Comparison of ENCODE assay signal across 15 cellular contexts in genomic region chr12:26989873-26990272, GRCh38. TPM values are rescaled to one million over a fixed set of nuclear protein-coding genes. Genes with fewer than 3 reads are reported as not detected.
A peak's percentile ranks its signal among the peaks of the same experiment; 100 is the strongest.
DNase-seq lines count a peak whose midpoint lies in the region; ATAC-seq and TF ChIP-seq lines count a peak whose summit lies in the region.
"Had no signal": no experiment of that assay in that cellular context is flagged by ENCODE, and none has a peak within 500 bp of the region (broad histone marks: within the 10 kb centered on the region; RNA-seq: fewer than 3 reads in every experiment).

No MANE protein-coding gene starts in this region.

- no peak overlapping the region for H3K9ac ChIP-seq in endodermal cell (ENCODE audit: extremely low read depth, low read length, poor library complexity, severe bottlenecking)

- no peaks in the 10 kb centered on the region for H3K9me3 Mint-ChIP-seq in CD8-positive, alpha-beta memory T cell
- no peaks in the 10 kb centered on the region for H3K9me3 Mint-ChIP-seq in endodermal cell
- H3K9me3 Mint-ChIP-seq in stimulated activated effector memory CD8-positive, alpha-beta T cell treated with anti-CD3 and anti-CD28 coated beads, Interleukin-12 subunit alpha, Interleukin-12 subunit beta, amount 100 ng/mL, for 72 hours = peaks cover 6% of the 10 kb centered on the region
- H3K9me3 Mint-ChIP-seq: CD8-positive, alpha-beta T cell; HFFc6 had no signal

- peaks cover 16 to 65% (median 43%) of the 10 kb centered on the region in 3 donors for H3K36me3 Mint-ChIP-seq in CD8-positive, alpha-beta memory T cell
- peaks cover 42% of the 10 kb centered on the region for H3K36me3 Mint-ChIP-seq in endodermal cell (ENCODE audit: low read depth)
- peaks cover 38% of the 10 kb centered on the region for H3K36me3 Mint-ChIP-seq in stimulated activated effector memory CD8-positive, alpha-beta T cell treated with anti-CD3 and anti-CD28 coated beads, Interleukin-12 subunit alpha, Interleukin-12 subunit beta, amount 100 ng/mL, for 72 hours

- no peak overlapping the region for H3K4me3 ChIP-seq in left ventricle myocardium inferior
- H3K4me3 ChIP-seq in CD8-positive, alpha-beta memory T cell (ENCODE audit: low read length) = no peak overlapping the region
- H3K4me3 ChIP-seq in endodermal cell (ENCODE audit: low read length) = no peak overlapping the region

- H3K4me1 Mint-ChIP-seq in CD8-positive, alpha-beta memory T cell = peaks cover 3 to 7% (median 5%) of the 10 kb centered on the region in 3 donors
- H3K4me1 Mint-ChIP-seq in endodermal cell = no peaks in the 10 kb centered on the region
- H3K4me1 Mint-ChIP-seq in stimulated activated effector memory CD8-positive, alpha-beta T cell treated with anti-CD3 and anti-CD28 coated beads, Interleukin-12 subunit alpha, Interleukin-12 subunit beta, amount 100 ng/mL, for 72 hours = peaks cover 7% of the 10 kb centered on the region
- H3K4me1 Mint-ChIP-seq: B cell had no signal

- POLR2A ChIA-PET in CD8-positive, alpha-beta memory T cell (lab: Charles Lee) = no interaction called here

- H3K36me3 ChIP-seq in left ventricle myocardium inferior = peaks cover 30% of the 10 kb centered on the region
- peaks cover 5% of the 10 kb centered on the region for H3K36me3 ChIP-seq in CD8-positive, alpha-beta memory T cell (ENCODE audit: insufficient read depth, low read length)
- H3K36me3 ChIP-seq in endodermal cell (ENCODE audit: control insufficient read depth, insufficient read depth, low read length) = peaks cover 33% of the 10 kb centered on the region

- H3K9me3 ChIP-seq in left ventricle myocardium inferior (replicated peaks) (no peaks in the 10 kb centered on the region), endodermal cell (ENCODE audit: control insufficient read depth, low read length) (no peaks in the 10 kb centered on the region)
- no peaks in the 10 kb centered on the region for H3K9me3 ChIP-seq in CD8-positive, alpha-beta memory T cell (ENCODE audit: low read length)

- H3K4me1 ChIP-seq in left ventricle myocardium inferior (peaks cover 15% of the 10 kb centered on the region), endodermal cell (ENCODE audit: control insufficient read depth, insufficient read depth, low read length) (no peaks in the 10 kb centered on the region)
- no peaks in the 10 kb centered on the region for H3K4me1 ChIP-seq in CD8-positive, alpha-beta memory T cell (ENCODE audit: insufficient read depth, low read length)

- intact Hi-C loops in left ventricle myocardium superior (cut with micrococcal nuclease) (no loop called here), left ventricle myocardium inferior (cut with micrococcal nuclease) (no loop called here)

- no peak overlapping the region for H3K27ac ChIP-seq in left ventricle myocardium inferior (replicated peaks)
- no peak overlapping the region for H3K27ac ChIP-seq in CD8-positive, alpha-beta memory T cell (ENCODE audit: low read depth, low read length)
- H3K27ac ChIP-seq in endodermal cell (ENCODE audit: low read depth, low read length) = no peak overlapping the region
- H3K27ac ChIP-seq: HL-60 had no signal

- DNase-seq in left ventricle myocardium superior = no peak
- no peak for DNase-seq in left ventricle myocardium inferior
- DNase-seq in CD8-positive, alpha-beta memory T cell = no peak
- no peak for DNase-seq in endodermal cell
- no peak for DNase-seq in stimulated activated effector memory CD8-positive, alpha-beta T cell treated with anti-CD3 and anti-CD28 coated beads, Interleukin-12 subunit alpha, Interleukin-12 subunit beta, amount 100 ng/mL, for 72 hours (ENCODE audit: low spot score in 2 of 2)
- DNase-seq in KG1 (lab: John Stamatoyannopoulos, UW) = no peak
- DNase-seq: C1 segment of cervical spinal cord; CD8-positive, alpha-beta T cell; DMS53; GF-D8; HCEC 1CT; HFFc6 had no signal

- CTCF ChIA-PET in CD8-positive, alpha-beta memory T cell (lab: Charles Lee) = no interaction called here

- peak overlapping the region in 1 of 7 donors; percentile 41 for H3K4me3 Mint-ChIP-seq in CD8-positive, alpha-beta memory T cell
- H3K4me3 Mint-ChIP-seq in endodermal cell = no peak overlapping the region
- no peak overlapping the region for H3K4me3 Mint-ChIP-seq in stimulated activated effector memory CD8-positive, alpha-beta T cell treated with anti-CD3 and anti-CD28 coated beads, Interleukin-12 subunit alpha, Interleukin-12 subunit beta, amount 100 ng/mL, for 72 hours
- H3K4me3 Mint-ChIP-seq: B cell; CD8-positive, alpha-beta T cell; HFFc6 had no signal

- peak overlapping the region in 5 of 8 donors; percentile 2 to 88 (median 45) for H3K27ac Mint-ChIP-seq in CD8-positive, alpha-beta memory T cell
- peak overlapping the region; percentile 3 for H3K27ac Mint-ChIP-seq in endodermal cell
- H3K27ac Mint-ChIP-seq in stimulated activated effector memory CD8-positive, alpha-beta T cell treated with anti-CD3 and anti-CD28 coated beads, Interleukin-12 subunit alpha, Interleukin-12 subunit beta, amount 100 ng/mL, for 72 hours = peak overlapping the region; percentile 4
- H3K27ac Mint-ChIP-seq: B cell; CD8-positive, alpha-beta T cell; HFFc6 had no signal

- H3K27me3 ChIP-seq in left ventricle myocardium inferior (ENCODE audit: low read depth) = no peaks in the 10 kb centered on the region
- H3K27me3 ChIP-seq in CD8-positive, alpha-beta memory T cell (ENCODE audit: insufficient read depth, low read length, poor library complexity, severe bottlenecking) = no peaks in the 10 kb centered on the region
- H3K27me3 ChIP-seq in endodermal cell (ENCODE audit: control insufficient read depth, insufficient read depth, low read length, poor library complexity, severe bottlenecking) = no peaks in the 10 kb centered on the region

- WGBS in endodermal cell (ENCODE audit: insufficient coverage in 1 of 2, insufficient read length in 1 of 2), 2 experiments = 92 to 94% methylated on average over 3 to 4 of the region's 4 CpGs

- no peak for TF ChIP-seq CTCF in left ventricle myocardium inferior (IDR thresholded peaks at IDR 0.05; ENCODE audit: borderline replicate concordance)
- TF ChIP-seq CTCF in endodermal cell (conservative IDR thresholded peaks at IDR 0.05) = no peak

- H3K27me3 Mint-ChIP-seq in CD8-positive, alpha-beta memory T cell = no peaks in the 10 kb centered on the region
- no peaks in the 10 kb centered on the region for H3K27me3 Mint-ChIP-seq in endodermal cell (ENCODE audit: insufficient read depth)
- H3K27me3 Mint-ChIP-seq: B cell had no signal

- ATAC-seq in left ventricle myocardium superior (peak; percentile 32), GM21390 (IDR thresholded peaks at IDR 0.05; ENCODE audit: unreplicated experiment) (no peak)
- no peak for ATAC-seq in stimulated activated effector memory CD8-positive, alpha-beta T cell treated with anti-CD3 and anti-CD28 coated beads, Interleukin-12 subunit alpha, Interleukin-12 subunit beta, amount 100 ng/mL, for 72 hours
- ATAC-seq: CD8-positive, alpha-beta T cell had no signal

RNA-seq across cellular contexts. Expression of gene TM7SF3, which starts 24.3 kb away (rescaled TPM):
- 27.3 TPM for total RNA-seq in left ventricle myocardium superior
- total RNA-seq in left ventricle myocardium inferior = 23.2 TPM
- 10 to 100 TPM; 38.8 to 42.9 TPM for total RNA-seq in CD8-positive, alpha-beta memory T cell
- polyA plus RNA-seq in CD8-positive, alpha-beta memory T cell = 50.1 TPM
- total RNA-seq in endodermal cell = 10 to 100 TPM; 55.7 to 86.8 TPM
- polyA plus RNA-seq in endodermal cell (2013, experiment 1 of 2) = 70.4 TPM
- 54.2 TPM for polyA plus RNA-seq in endodermal cell (2013, experiment 2 of 2)

RNA-seq across cellular contexts. Expression of gene MED21, which starts 32.5 kb away (rescaled TPM):
- total RNA-seq in left ventricle myocardium superior (53.7 TPM), left ventricle myocardium inferior (53.6 TPM), endodermal cell (100 to 1,000 TPM in 1 of 2 donors, 10 to 100 TPM in 1; 40.8 to 116 TPM)
- 10 to 100 TPM; 36.2 to 42.2 TPM for total RNA-seq in CD8-positive, alpha-beta memory T cell
- 19.7 TPM for polyA plus RNA-seq in CD8-positive, alpha-beta memory T cell
- polyA plus RNA-seq in endodermal cell (2013, experiment 1 of 2) = 48.1 TPM
- 49.2 TPM for polyA plus RNA-seq in endodermal cell (2013, experiment 2 of 2)

RNA-seq across cellular contexts. Expression of gene FGFR1OP2, which starts 51.6 kb away (rescaled TPM):
- total RNA-seq in left ventricle myocardium superior (34.7 TPM), left ventricle myocardium inferior (33.9 TPM), endodermal cell (10 to 100 TPM; 42.2 to 71.3 TPM)
- 10 to 100 TPM; 50.4 to 54.7 TPM for total RNA-seq in CD8-positive, alpha-beta memory T cell
- 103 TPM for polyA plus RNA-seq in CD8-positive, alpha-beta memory T cell
- 48.0 TPM for polyA plus RNA-seq in endodermal cell (2013, experiment 1 of 2)
- polyA plus RNA-seq in endodermal cell (2013, experiment 2 of 2) = 43.0 TPM

RNA-seq across cellular contexts. Expression of gene INTS13, which starts 52.1 kb away (rescaled TPM):
- 23.9 TPM for total RNA-seq in left ventricle myocardium superior
- 24.4 TPM for total RNA-seq in left ventricle myocardium inferior
- total RNA-seq in CD8-positive, alpha-beta memory T cell = 10 to 100 TPM; 58.7 to 64.5 TPM
- polyA plus RNA-seq in CD8-positive, alpha-beta memory T cell = 22.3 TPM
- 10 to 100 TPM; 23.9 to 55.5 TPM for total RNA-seq in endodermal cell
- 38.8 TPM for polyA plus RNA-seq in endodermal cell (2013, experiment 1 of 2)
- 28.8 TPM for polyA plus RNA-seq in endodermal cell (2013, experiment 2 of 2)
